8 cellular contexts compared by ENCODE assay signal in genomic region chr7:100586266-100587025, GRCh38. TPM values are rescaled to one million over a fixed set of nuclear protein-coding genes. Genes with fewer than 3 reads are reported as not detected.
DNase-seq lines count a peak whose midpoint lies in the region; ATAC-seq and TF ChIP-seq lines count a peak whose summit lies in the region.

TSS of gene FBXO24 (plus strand) at chr7:100586328. CDS start at chr7:100586626, 298 bp downstream.

- H3K9me3 ChIP-seq in left ventricle myocardium inferior (replicated peaks) (no peaks in the 10 kb centered on the region), upper lobe of left lung (no peaks in the 10 kb centered on the region)

- no peaks in the 10 kb centered on the region for H3K27me3 ChIP-seq in left ventricle myocardium inferior (ENCODE audit: low read depth)
- no peaks in the 10 kb centered on the region for H3K27me3 ChIP-seq in upper lobe of left lung

- WGBS in upper lobe of left lung, 2 donors = 0% methylated on average over 20 to 31 of the region's 53 CpGs

- no peak for TF ChIP-seq CTCF in left ventricle myocardium inferior (IDR thresholded peaks at IDR 0.05; ENCODE audit: borderline replicate concordance)
- TF ChIP-seq CTCF in upper lobe of left lung (IDR thresholded peaks at IDR 0.05) = peak in 1 of 6 experiments; percentile 7

- peaks cover 65% of the 10 kb centered on the region for H3K4me1 ChIP-seq in left ventricle myocardium inferior
- peaks cover 34 to 56% (median 48%) of the 10 kb centered on the region in 4 donors for H3K4me1 ChIP-seq in upper lobe of left lung

- peak; percentile 99 for DNase-seq in NCI-H1694 (lab: John Stamatoyannopoulos, UW)
- peak; percentile 100 for DNase-seq in left ventricle myocardium inferior
- peak; percentile 100 for DNase-seq in posterior vena cava (ENCODE audit: low spot score)
- peak; percentile 98 to 99 for DNase-seq in upper lobe of left lung

- no peak for TF ChIP-seq POLR2A in upper lobe of left lung (IDR thresholded peaks at IDR 0.05)

- peak within 1 kb of the TSS; percentile 95 for H3K4me3 Mint-ChIP-seq in T-helper 1 cell treated with Interleukin-12 subunit alpha and Interleukin-12 subunit beta and Interleukin-4 antibody, amounts not matched to agents 30 μg/mL and 1 μg/mL, for 36 hours

- TF ChIP-seq EP300 in upper lobe of left lung (IDR thresholded peaks at IDR 0.05) = no peak

- peaks cover 14% of the 10 kb centered on the region for H3K27me3 Mint-ChIP-seq in T-helper 1 cell treated with Interleukin-12 subunit alpha and Interleukin-12 subunit beta and Interleukin-4 antibody, amounts not matched to agents 30 μg/mL and 1 μg/mL, for 36 hours (ENCODE audit: low read depth)

- H3K9me3 Mint-ChIP-seq in T-helper 1 cell treated with Interleukin-12 subunit alpha and Interleukin-12 subunit beta and Interleukin-4 antibody, amounts not matched to agents 30 μg/mL and 1 μg/mL, for 36 hours = no peaks in the 10 kb centered on the region

- H3K4me1 Mint-ChIP-seq in T-helper 1 cell treated with Interleukin-12 subunit alpha and Interleukin-12 subunit beta and Interleukin-4 antibody, amounts not matched to agents 30 μg/mL and 1 μg/mL, for 36 hours (ENCODE audit: low read depth) = peaks cover 20% of the 10 kb centered on the region

- H3K36me3 Mint-ChIP-seq in T-helper 1 cell treated with Interleukin-12 subunit alpha and Interleukin-12 subunit beta and Interleukin-4 antibody, amounts not matched to agents 30 μg/mL and 1 μg/mL, for 36 hours (ENCODE audit: low read depth) = peaks cover 3% of the 10 kb centered on the region

- ATAC-seq in GM18498 (IDR thresholded peaks at IDR 0.05; ENCODE audit: unreplicated experiment) (peak; percentile 87), HG02885 (IDR thresholded peaks at IDR 0.05; ENCODE audit: poor library complexity, unreplicated experiment) (peak; percentile 86), upper lobe of left lung (ENCODE audit: low FRiP score in 2 of 2) (peak; percentile 94 to 97)

- intact Hi-C loops in left ventricle myocardium inferior (cut with micrococcal nuclease) (loop anchor here (10.0 kb wide), 1 partner anchor 108 kb away; the partner anchor contains the start of gene GIGYF1), posterior vena cava (cut with DNase I) (no loop called here)

- H3K4me3 ChIP-seq in left ventricle myocardium inferior = peak within 1 kb of the TSS; percentile 100
- peak within 1 kb of the TSS; percentile 85 to 98 (median 88) for H3K4me3 ChIP-seq in upper lobe of left lung

- peak within 1 kb of the TSS; percentile 91 for H3K27ac ChIP-seq in angular gyrus (ENCODE audit: low read depth, low read length)
- H3K27ac ChIP-seq in left ventricle myocardium inferior (replicated peaks) = peak within 1 kb of the TSS; percentile 98
- peak within 1 kb of the TSS; percentile 96 to 100 (median 98) for H3K27ac ChIP-seq in upper lobe of left lung

- peaks cover 12% of the 10 kb centered on the region for H3K36me3 ChIP-seq in left ventricle myocardium inferior
- peaks cover 6 to 13% (median 10%) of the 10 kb centered on the region in 4 donors for H3K36me3 ChIP-seq in upper lobe of left lung

- peak within 1 kb of the TSS; percentile 92 for H3K27ac Mint-ChIP-seq in T-helper 1 cell treated with Interleukin-12 subunit alpha and Interleukin-12 subunit beta and Interleukin-4 antibody, amounts not matched to agents 30 μg/mL and 1 μg/mL, for 36 hours

RNA-seq across cellular contexts. Expression of gene FBXO24, which starts in this region (rescaled TPM):
- total RNA-seq in left ventricle myocardium inferior (0.25 TPM), posterior vena cava (under 1 TPM; 0.14 to 0.51 TPM), upper lobe of left lung (1 to 10 TPM in 1 of 6 donors, under 1 TPM in 2, not detected in 3; 0.63 to 4.2 (median 0.77) TPM)

Comparison
In these comparisons a context has a peak if more than half of its experiments do, and no peak if none do; other contexts are left out.
1. Peak in every context shown above with its lines: DNase-seq, ATAC-seq, H3K4me3 ChIP-seq and H3K27ac ChIP-seq.
2. Peak in DNase-seq, H3K4me3 ChIP-seq and H3K27ac ChIP-seq in left ventricle myocardium inferior; RNA of the gene not detected or under 1 TPM.
3. Peak in DNase-seq in posterior vena cava; RNA of the gene not detected or under 1 TPM.